In genomic region chr2:169735623-169736022, GRCh38 we compare ENCODE assay signal across 1 cellular context.
TF ChIP-seq lines count a peak whose summit lies in the region.

No MANE protein-coding gene starts in this region.

TF ChIP-seq in endothelial cell of umbilical vein, 7 proteins besides CTCF, POLR2A, EP300 and RAD21:
- TF ChIP-seq MAX (IDR thresholded peaks at IDR 0.05; ENCODE audit: insufficient read depth, insufficient read length) (no peak), GATA2 (IDR thresholded peaks at IDR 0.05; ENCODE audit: insufficient read depth, insufficient read length, low read depth, low read length) (no peak), POLR2AphosphoS5 (IDR thresholded peaks at IDR 0.05; ENCODE audit: insufficient read depth, low read depth, low read length) (no peak), EZH2 (IDR thresholded peaks at IDR 0.05; ENCODE audit: borderline replicate concordance, low read depth, low read length, severe bottlenecking) (no peak), FOS (IDR thresholded peaks at IDR 0.05; ENCODE audit: borderline replicate concordance, insufficient read depth, low read length) (no peak), MYC (IDR thresholded peaks at IDR 0.05; ENCODE audit: low read depth, low read length) (no peak), JUN (IDR thresholded peaks at IDR 0.05; ENCODE audit: borderline replicate concordance, insufficient read depth, insufficient read length, low read depth) (no peak)
TF ChIP-seq in endothelial cell of umbilical vein: peak in this region for 0.
